Comparison of ENCODE assay signal across 9 cellular contexts in the genomic region with DNA sequence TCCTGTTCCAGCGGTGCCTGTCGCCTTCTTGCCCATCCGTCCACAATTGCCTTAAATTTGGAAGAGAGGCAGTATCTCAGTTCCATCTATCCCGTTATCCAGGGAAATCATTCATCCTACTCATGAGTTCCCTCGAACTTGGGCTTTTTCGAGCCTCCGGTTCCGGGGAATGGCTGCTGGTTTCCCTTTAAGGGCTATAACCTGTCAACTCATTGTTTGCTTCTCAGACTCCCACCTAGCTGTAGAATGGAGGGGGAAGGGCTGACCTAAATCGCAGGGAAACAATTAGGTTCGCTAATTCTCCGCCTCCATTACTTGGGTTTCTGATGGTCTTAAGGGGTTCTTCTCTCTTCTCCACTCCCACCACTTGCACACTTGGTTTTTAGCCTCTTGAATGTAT. TPM values are rescaled to one million over a fixed set of nuclear protein-coding genes. Genes with fewer than 3 reads are reported as not detected.
DNase-seq lines count a peak whose midpoint lies in the region; ATAC-seq and TF ChIP-seq lines count a peak whose summit lies in the region.
"Had no signal": no experiment of that assay in that cellular context is flagged by ENCODE, and none has a peak within 500 bp of the region (broad histone marks: within the 10 kb centered on the region; RNA-seq: fewer than 3 reads in every experiment).

No MANE protein-coding gene starts in this region.

- no peak overlapping the region for H3K27ac Mint-ChIP-seq in activated CD4-positive, alpha-beta T cell treated with anti-CD3 and anti-CD28 coated beads for 36 hours
- peak overlapping the region; percentile 80 for H3K27ac Mint-ChIP-seq in WTC11

- no peaks in the 10 kb centered on the region for H3K9me3 Mint-ChIP-seq in activated CD4-positive, alpha-beta T cell treated with anti-CD3 and anti-CD28 coated beads for 36 hours (ENCODE audit: low read depth)
- H3K9me3 Mint-ChIP-seq in WTC11: peaks cover 5% of the 10 kb centered on the region

- CTCF ChIA-PET in activated CD4-positive, alpha-beta T cell treated with anti-CD3 and anti-CD28 coated beads for 36 hours (lab: Charles Lee): interaction anchor here (0.6 to 2.5 kb wide), 4 partner anchors 23 to 333 kb away, joined by 3 to 14 read pairs (median 4); partner anchors contain the start of gene APBB2
- CTCF ChIA-PET in WTC11 (lab: Charles Lee): interaction anchor here (0.6 to 3.9 kb wide), 10 partner anchors 23 to 417 kb away, joined by 3 to 14 read pairs (median 6); partner anchors contain the start of gene APBB2

- H3K27me3 Mint-ChIP-seq in activated CD4-positive, alpha-beta T cell treated with anti-CD3 and anti-CD28 coated beads for 36 hours: peaks cover 46% of the 10 kb centered on the region
- no peaks in the 10 kb centered on the region; the same call in 1 of the 2 replicates for H3K27me3 Mint-ChIP-seq in WTC11 (ENCODE audit: low read depth)

- no peak for ATAC-seq in activated CD4-positive, alpha-beta T cell treated with anti-CD3 and anti-CD28 coated beads for 36 hours
- peak; percentile 2; the same call in 1 of the 2 replicates for ATAC-seq in WTC11
- ATAC-seq in GM19467 (IDR thresholded peaks at IDR 0.05; ENCODE audit: unreplicated experiment): no peak

- H3K9ac ChIP-seq in iPS-18a (ENCODE audit: low read length) (peak overlapping the region; percentile 93), subcutaneous abdominal adipose tissue (ENCODE audit: low read length in 5 of 5) (no peak overlapping the region)

- H3K4me1 ChIP-seq in iPS-18a (ENCODE audit: control insufficient read depth, low read depth, low read length) (peaks cover 24% of the 10 kb centered on the region), subcutaneous abdominal adipose tissue (ENCODE audit: control insufficient read depth in 5 of 5, insufficient read depth in 5 of 5, low read length in 5 of 5) (peaks cover 0 to 23% (median 18%) of the 10 kb centered on the region in 5 donors)

- no peaks in the 10 kb centered on the region for H3K27me3 ChIP-seq in iPS-18a (ENCODE audit: control insufficient read depth, insufficient read depth, low read length)
- peaks cover 0 to 8% (median 5%) of the 10 kb centered on the region in 5 donors for H3K27me3 ChIP-seq in subcutaneous abdominal adipose tissue (ENCODE audit: control insufficient read depth in 5 of 5, insufficient read depth in 4 of 5, low read length in 5 of 5)

- POLR2A ChIA-PET in activated CD4-positive, alpha-beta T cell treated with anti-CD3 and anti-CD28 coated beads for 36 hours (lab: Charles Lee): no interaction called here
- POLR2A ChIA-PET in WTC11 (lab: Charles Lee): interaction anchor here (1.5 to 2.3 kb wide), 2 partner anchors 11 to 43 kb away, joined by 9 read pairs; partner anchors contain the start of gene APBB2

- peak overlapping the region; percentile 44 for H3K27ac ChIP-seq in iPS-18a (ENCODE audit: low read length)
- H3K27ac ChIP-seq in subcutaneous abdominal adipose tissue (ENCODE audit: low read depth, low read length): no peak overlapping the region
- H3K27ac ChIP-seq: HL-60 had no signal

- H3K36me3 Mint-ChIP-seq in activated CD4-positive, alpha-beta T cell treated with anti-CD3 and anti-CD28 coated beads for 36 hours (ENCODE audit: low read depth): no peaks in the 10 kb centered on the region
- H3K36me3 Mint-ChIP-seq in WTC11: peaks cover 50% of the 10 kb centered on the region

- TF ChIP-seq CTCF in WTC11 (IDR thresholded peaks at IDR 0.05): no peak

- no peak for DNase-seq in activated CD4-positive, alpha-beta T cell treated with anti-CD3 and anti-CD28 coated beads for 36 hours
- DNase-seq in activated CD4-positive, alpha-beta T cell treated with anti-CD3 and anti-CD28 coated beads for 4 hours: no peak
- DNase-seq in WTC11 (ENCODE audit: low spot score) (no peak), NCI-H1105 (lab: John Stamatoyannopoulos, UW) (no peak), middle frontal gyrus (ENCODE audit: extremely low spot score, low spot score) (no peak)

- H3K4me1 Mint-ChIP-seq in activated CD4-positive, alpha-beta T cell treated with anti-CD3 and anti-CD28 coated beads for 36 hours: peaks cover 6% of the 10 kb centered on the region
- peaks cover 32% of the 10 kb centered on the region for H3K4me1 Mint-ChIP-seq in WTC11

- H3K9me3 ChIP-seq in iPS-18a (ENCODE audit: control insufficient read depth, low read depth, low read length) (no peaks in the 10 kb centered on the region), subcutaneous abdominal adipose tissue (ENCODE audit: control insufficient read depth in 5 of 5, low read length in 5 of 5) (no peaks in the 10 kb centered on the region)

- peak overlapping the region; percentile 60 for H3K4me3 Mint-ChIP-seq in activated CD4-positive, alpha-beta T cell treated with anti-CD3 and anti-CD28 coated beads for 36 hours
- H3K4me3 Mint-ChIP-seq in WTC11: peak overlapping the region; percentile 94

- H3K4me3 ChIP-seq in iPS-18a (ENCODE audit: low read length) (peak overlapping the region; percentile 98), subcutaneous abdominal adipose tissue (ENCODE audit: low read depth in 1 of 5, low read length in 5 of 5) (peak overlapping the region; percentile 22 to 71 (median 63))

- intact Hi-C loops in activated CD4-positive, alpha-beta T cell treated with anti-CD3 and anti-CD28 coated beads for 36 hours (cut with DNase I, micrococcal nuclease): loop anchor here in 1 of 2 experiments (2.0 kb wide), 1 partner anchor 41 kb away; no protein-coding TSS in a partner anchor

- H3K36me3 ChIP-seq in iPS-18a (ENCODE audit: control insufficient read depth, low read depth, low read length) (peaks cover 50% of the 10 kb centered on the region), subcutaneous abdominal adipose tissue (ENCODE audit: control insufficient read depth in 5 of 5, insufficient read depth in 5 of 5, low read length in 5 of 5) (peaks cover 0 to 6% (median 0%) of the 10 kb centered on the region in 5 donors)

TF ChIP-seq in WTC11, 78 proteins besides CTCF, POLR2A, EP300 and RAD21:
- TF ChIP-seq SOX15 (CRISPR knock-in tag; IDR thresholded peaks at IDR 0.05): no peak
- TF ChIP-seq ZNF121 (CRISPR knock-in tag; IDR thresholded peaks at IDR 0.05): no peak
- TF ChIP-seq ETV6 (CRISPR knock-in tag; IDR thresholded peaks at IDR 0.05): no peak
- no peak for TF ChIP-seq ZBTB43 (CRISPR knock-in tag; IDR thresholded peaks at IDR 0.05)
- no peak for TF ChIP-seq SMAD3 (CRISPR knock-in tag; IDR thresholded peaks at IDR 0.05; ENCODE audit: borderline replicate concordance)
- no peak for TF ChIP-seq ATF1 (CRISPR knock-in tag; IDR thresholded peaks at IDR 0.05)
- TF ChIP-seq JUN (CRISPR knock-in tag; IDR thresholded peaks at IDR 0.05): no peak
- TF ChIP-seq KAT7 (CRISPR knock-in tag; IDR thresholded peaks at IDR 0.05; ENCODE audit: borderline replicate concordance): no peak
- TF ChIP-seq TP53 (CRISPR knock-in tag; IDR thresholded peaks at IDR 0.05): no peak
- TF ChIP-seq MYBL2 (CRISPR knock-in tag; IDR thresholded peaks at IDR 0.05): no peak
- TF ChIP-seq, protein P1, sequence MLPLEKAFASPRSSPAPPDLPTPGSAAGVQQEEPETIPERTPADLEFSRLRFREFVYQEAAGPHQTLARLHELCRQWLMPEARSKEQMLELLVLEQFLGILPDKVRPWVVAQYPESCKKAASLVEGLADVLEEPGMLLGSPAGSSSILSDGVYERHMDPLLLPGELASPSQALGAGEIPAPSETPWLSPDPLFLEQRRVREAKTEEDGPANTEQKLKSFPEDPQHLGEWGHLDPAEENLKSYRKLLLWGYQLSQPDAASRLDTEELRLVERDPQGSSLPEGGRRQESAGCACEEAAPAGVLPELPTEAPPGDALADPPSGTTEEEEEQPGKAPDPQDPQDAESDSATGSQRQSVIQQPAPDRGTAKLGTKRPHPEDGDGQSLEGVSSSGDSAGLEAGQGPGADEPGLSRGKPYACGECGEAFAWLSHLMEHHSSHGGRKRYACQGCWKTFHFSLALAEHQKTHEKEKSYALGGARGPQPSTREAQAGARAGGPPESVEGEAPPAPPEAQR (CRISPR knock-in tag; IDR thresholded peaks at IDR 0.05): no peak
- TF ChIP-seq, protein P2, sequence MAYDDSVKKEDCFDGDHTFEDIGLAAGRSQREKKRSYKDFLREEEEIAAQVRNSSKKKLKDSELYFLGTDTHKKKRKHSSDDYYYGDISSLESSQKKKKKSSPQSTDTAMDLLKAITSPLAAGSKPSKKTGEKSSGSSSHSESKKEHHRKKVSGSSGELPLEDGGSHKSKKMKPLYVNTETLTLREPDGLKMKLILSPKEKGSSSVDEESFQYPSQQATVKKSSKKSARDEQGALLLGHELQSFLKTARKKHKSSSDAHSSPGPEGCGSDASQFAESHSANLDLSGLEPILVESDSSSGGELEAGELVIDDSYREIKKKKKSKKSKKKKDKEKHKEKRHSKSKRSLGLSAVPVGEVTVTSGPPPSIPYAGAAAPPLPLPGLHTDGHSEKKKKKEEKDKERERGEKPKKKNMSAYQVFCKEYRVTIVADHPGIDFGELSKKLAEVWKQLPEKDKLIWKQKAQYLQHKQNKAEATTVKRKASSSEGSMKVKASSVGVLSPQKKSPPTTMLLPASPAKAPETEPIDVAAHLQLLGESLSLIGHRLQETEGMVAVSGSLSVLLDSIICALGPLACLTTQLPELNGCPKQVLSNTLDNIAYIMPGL (CRISPR knock-in tag; IDR thresholded peaks at IDR 0.05): no peak
- TF ChIP-seq SMAD4 (CRISPR knock-in tag; IDR thresholded peaks at IDR 0.05): no peak

RNA-seq across cellular contexts. Expression of gene UCHL1, which starts 1.2 kb away (rescaled TPM):
- total RNA-seq in activated CD4-positive, alpha-beta T cell treated with anti-CD3 and anti-CD28 coated beads for 36 hours: 1 to 10 TPM; 1.5 to 1.7 TPM
- 487 to 548 TPM (median 488 TPM) in 3 replicates for total RNA-seq in WTC11 (2021)

RNA-seq across cellular contexts. Expression of gene APBB2, which starts 43.6 kb away (rescaled TPM):
- total RNA-seq in activated CD4-positive, alpha-beta T cell treated with anti-CD3 and anti-CD28 coated beads for 36 hours: 1 to 10 TPM; 1.3 to 1.5 TPM
- total RNA-seq in WTC11 (2021): 43.2 to 49.0 TPM (median 48.5 TPM) in 3 replicates

Comparison
In these comparisons a context has a peak if more than half of its experiments do, and no peak if none do; other contexts are left out.
1. RNA of gene UCHL1, which starts 1.2 kb away (total RNA-seq): 487 to 548 TPM in WTC11; 1.5 to 1.7 TPM in activated CD4-positive, alpha-beta T cell treated with anti-CD3 and anti-CD28 coated beads for 36 hours; every median in the first group is over 100 times any median in the second.
2. RNA of gene APBB2, which starts 43.6 kb away (total RNA-seq): 43.2 to 49.0 TPM in WTC11; 1.3 to 1.5 TPM in activated CD4-positive, alpha-beta T cell treated with anti-CD3 and anti-CD28 coated beads for 36 hours; every median in the first group is over 10 times any median in the second.